In genomic region chr9:125374443-125375309, GRCh38 we compare ENCODE assay signal across 8 cellular contexts.
DNase-seq lines count a peak whose midpoint lies in the region; ATAC-seq and TF ChIP-seq lines count a peak whose summit lies in the region.

No MANE protein-coding gene starts in this region.

- intact Hi-C loops in Panc1 (cut with micrococcal nuclease; ENCODE audit: unreplicated experiment): loop anchor here (5.0 kb wide), 1 partner anchor 117 kb away; no protein-coding TSS in a partner anchor

- no peaks in the 10 kb centered on the region for H3K9me3 Mint-ChIP-seq in activated T-cell treated with anti-CD3 and anti-CD28 coated beads, Interleukin-2, amount 50 U/mL, for 72 hours
- no peaks in the 10 kb centered on the region for H3K9me3 Mint-ChIP-seq in neural crest cell

- H3K27ac ChIP-seq in Panc1 (ENCODE audit: low read length): peak overlapping the region; percentile 29; the same call in 1 of the 2 replicates

- TF ChIP-seq POLR2A in GM18505 (IDR thresholded peaks at IDR 0.05; ENCODE audit: borderline replicate concordance, extremely low read depth, insufficient read depth, insufficient read length): no peak

- H3K4me3 ChIP-seq in GM12864 (ENCODE audit: low read depth, low read length): no peak overlapping the region
- peak overlapping the region; percentile 24 to 41 for H3K4me3 ChIP-seq in Panc1 (ENCODE audit: low read depth in 2 of 2, low read length in 2 of 2)
- H3K4me3 ChIP-seq in fibroblast of the aortic adventitia (ENCODE audit: low read depth, low read length): peak overlapping the region; percentile 56

- H3K27me3 ChIP-seq in Panc1 (ENCODE audit: control insufficient read depth, insufficient read depth, low read length): no peaks in the 10 kb centered on the region

- H3K36me3 Mint-ChIP-seq in activated T-cell treated with anti-CD3 and anti-CD28 coated beads, Interleukin-2, amount 50 U/mL, for 72 hours (ENCODE audit: insufficient read depth in 2 of 2): no peaks in the 10 kb centered on the region
- no peaks in the 10 kb centered on the region for H3K36me3 Mint-ChIP-seq in neural crest cell (ENCODE audit: low read depth)

- CTCF ChIA-PET in Panc1 (lab: Charles Lee): interaction anchor here (0.6 kb wide), 1 partner anchor 597 kb away, joined by 3 read pairs; no protein-coding TSS in a partner anchor

- no peaks in the 10 kb centered on the region for H3K36me3 ChIP-seq in Panc1 (ENCODE audit: control insufficient read depth, insufficient read depth, low read length)

- H3K4me1 Mint-ChIP-seq in activated T-cell treated with anti-CD3 and anti-CD28 coated beads, Interleukin-2, amount 50 U/mL, for 72 hours (ENCODE audit: low read depth): peaks cover 10% of the 10 kb centered on the region
- peaks cover 13% of the 10 kb centered on the region for H3K4me1 Mint-ChIP-seq in neural crest cell

- in situ Hi-C loops in Panc1 (cut with HindIII; ENCODE audit: low pct_unique_long_range_greater_than_20kb, low sequenced_read_pairs): no loop called here

- H3K27me3 Mint-ChIP-seq in activated T-cell treated with anti-CD3 and anti-CD28 coated beads, Interleukin-2, amount 50 U/mL, for 72 hours (ENCODE audit: low read depth): no peaks in the 10 kb centered on the region
- H3K27me3 Mint-ChIP-seq in neural crest cell (ENCODE audit: low read depth): peaks cover 12% of the 10 kb centered on the region

- peak overlapping the region; percentile 79 to 81 for H3K4me3 Mint-ChIP-seq in activated T-cell treated with anti-CD3 and anti-CD28 coated beads, Interleukin-2, amount 50 U/mL, for 72 hours
- H3K4me3 Mint-ChIP-seq in neural crest cell: peak overlapping the region; percentile 74

- BruUV-seq in Panc1 (replicated peaks; lab: Mats Ljungman, UMichigan): no TSS peak

- no peaks in the 10 kb centered on the region for H3K9me3 ChIP-seq in Panc1 (ENCODE audit: control insufficient read depth, insufficient read depth, low read depth, low read length)

- no peak overlapping the region for H3K27ac Mint-ChIP-seq in activated T-cell treated with anti-CD3 and anti-CD28 coated beads, Interleukin-2, amount 50 U/mL, for 72 hours
- H3K27ac Mint-ChIP-seq in neural crest cell (ENCODE audit: unreplicated experiment): no peak overlapping the region

- DNase-seq in GM12864 (ENCODE audit: low read depth) (peak; percentile 24), HuH-7 (ENCODE audit: low spot score) (peak; percentile 88), Panc1 (ENCODE audit: low read depth, low spot score) (peak; percentile 15), fibroblast of the aortic adventitia (ENCODE audit: low read depth) (peak; percentile 77), neural crest cell (ENCODE audit: low read depth, low spot score) (peak; percentile 76)
- DNase-seq in activated T-cell treated with anti-CD3 and anti-CD28 coated beads, Interleukin-2, amount 50 U/mL, for 72 hours: peak; percentile 78 to 80
- DNase-seq in stimulated activated naive CD4-positive, alpha-beta T cell treated with Interleukin-2 at 50 U/mL for 16 hours (lab: John Stamatoyannopoulos, UW): peak; percentile 42

- peaks cover 5% of the 10 kb centered on the region for H3K4me1 ChIP-seq in Panc1 (ENCODE audit: control insufficient read depth, insufficient read depth, low read length)

- TF ChIP-seq CTCF in GM12864 (IDR thresholded peaks at IDR 0.05; ENCODE audit: low read depth, low read length, missing control alignments) (peak; percentile 82), Panc1 (IDR thresholded peaks at IDR 0.05) (peak; percentile 81), fibroblast of the aortic adventitia (IDR thresholded peaks at IDR 0.05; ENCODE audit: insufficient read depth, low read length) (peak; percentile 87), neural crest cell (conservative IDR thresholded peaks at IDR 0.05) (peak; percentile 84)

- POLR2A ChIA-PET in Panc1 (lab: Charles Lee): no interaction called here

- peak; percentile 92 for ATAC-seq in Panc1
- ATAC-seq in activated T-cell treated with anti-CD3 and anti-CD28 coated beads, Interleukin-2, amount 50 U/mL, for 72 hours (replicated peaks in 1 of 2): peak; percentile 88 to 92
- no peak for ATAC-seq in GM18505 (IDR thresholded peaks at IDR 0.05; ENCODE audit: unreplicated experiment)

Comparison
In these comparisons a context has a peak if more than half of its experiments do, and no peak if none do; other contexts are left out.
1. DNase-seq: peak in every context shown above with its lines; median percentile 88 in HuH-7; 79 in activated T-cell treated with anti-CD3 and anti-CD28 coated beads, Interleukin-2, amount 50 U/mL, for 72 hours; 77 in fibroblast of the aortic adventitia; 76 in neural crest cell; 42 in stimulated activated naive CD4-positive, alpha-beta T cell treated with Interleukin-2 at 50 U/mL for 16 hours; 24 in GM12864; 15 in Panc1.